In genomic region chr15:83011271-83012037, GRCh38 we compare ENCODE assay signal across 8 cellular contexts. TPM values are rescaled to one million over a fixed set of nuclear protein-coding genes. Genes with fewer than 3 reads are reported as not detected.
A peak's percentile ranks its signal among the peaks of the same experiment; 100 is the strongest.
DNase-seq lines count a peak whose midpoint lies in the region; TF ChIP-seq lines count a peak whose summit lies in the region.

TSS of gene C15orf40 (minus strand) at chr15:83011639. CDS start at chr15:83011607, 32 bp downstream.

- TF ChIP-seq EP300 in neural cell (conservative IDR thresholded peaks at IDR 0.05; ENCODE audit: poor library complexity, severe bottlenecking) (no peak), stomach (IDR thresholded peaks at IDR 0.05) (no peak)

- peaks cover 5 to 10% of the 10 kb centered on the region in 2 experiments; a peak in 3 of 5 replicates for H3K9me3 Mint-ChIP-seq in H9

- H3K4me3 ChIP-seq in Loucy (ENCODE audit: low read length, poor library complexity, severe bottlenecking): peak within 1 kb of the TSS; percentile 75
- peak within 1 kb of the TSS; percentile 100 for H3K4me3 ChIP-seq in fibroblast of villous mesenchyme (ENCODE audit: low read depth, low read length)
- peak within 1 kb of the TSS; percentile 92 for H3K4me3 ChIP-seq in neural cell (ENCODE audit: low read length)
- H3K4me3 ChIP-seq in stomach: peak within 1 kb of the TSS; percentile 82 to 100 (median 96)

- peak within 1 kb of the TSS; percentile 93 to 100 for H3K4me3 Mint-ChIP-seq in H9

- H3K4me1 ChIP-seq in H9 (ENCODE audit: insufficient read depth, low read length): no peaks in the 10 kb centered on the region
- H3K4me1 ChIP-seq in Loucy (ENCODE audit: insufficient read depth, low read length, poor library complexity, severe bottlenecking): peaks cover 38% of the 10 kb centered on the region
- H3K4me1 ChIP-seq in stomach: peaks cover 20 to 48% (median 34%) of the 10 kb centered on the region in 4 donors

- H2BK5ac ChIP-seq in H9 (ENCODE audit: insufficient read length, low read length): no peak within 1 kb of the TSS

- DNase-seq in GF-D8 (lab: John Stamatoyannopoulos, UW): peak; percentile 65
- peak; percentile 94 for DNase-seq in H9
- peak; percentile 85 to 90 for DNase-seq in SHP77 (lab: John Stamatoyannopoulos, UW)
- DNase-seq in activated gamma-delta T cell (lab: John Stamatoyannopoulos, UW): peak; percentile 82
- peak; percentile 90 for DNase-seq in fibroblast of villous mesenchyme (ENCODE audit: low read depth)
- peak; percentile 93 for DNase-seq in stomach

- H3K4me2 ChIP-seq in H9 (ENCODE audit: insufficient read depth, insufficient read length, low read length) (peak within 1 kb of the TSS; percentile 57), Loucy (ENCODE audit: low read depth, low read length, poor library complexity, severe bottlenecking) (peak within 1 kb of the TSS; percentile 97), neural cell (ENCODE audit: low read length) (peak within 1 kb of the TSS; percentile 79)

- H4K8ac ChIP-seq in H9 (replicated peaks; ENCODE audit: insufficient read length, low read depth, low read length): no peak within 1 kb of the TSS

- H3K27ac Mint-ChIP-seq in H9: peak within 1 kb of the TSS; percentile 72 to 92 (median 90)

- H3K23me2 ChIP-seq in H9 (ENCODE audit: insufficient read length, low read depth, low read length, poor library complexity, severe bottlenecking): peaks cover 5% of the 10 kb centered on the region

- peaks cover 6% of the 10 kb centered on the region; the same call in 1 of the 2 replicates for H3K36me3 ChIP-seq in Loucy (ENCODE audit: insufficient read depth, low read length)
- no peaks in the 10 kb centered on the region for H3K36me3 ChIP-seq in neural cell (ENCODE audit: insufficient read depth, low read length)
- peaks cover 24 to 44% (median 38%) of the 10 kb centered on the region in 4 donors for H3K36me3 ChIP-seq in stomach

- H2BK120ac ChIP-seq in H9 (ENCODE audit: low read depth, low read length, poor library complexity, severe bottlenecking): no peak within 1 kb of the TSS

- H3K4me1 Mint-ChIP-seq in H9: peaks cover 30 to 35% of the 10 kb centered on the region in 2 experiments

- peak within 1 kb of the TSS; percentile 31 for H4K5ac ChIP-seq in H9 (ENCODE audit: insufficient read length, low read depth, low read length)

- TF ChIP-seq POLR2A in stomach (IDR thresholded peaks at IDR 0.05): peak in 1 of 4 donors; percentile 53

- TF ChIP-seq CTCF in H9 (conservative IDR thresholded peaks at IDR 0.05) (peak; percentile 61; the same call in 2 of the 3 replicates), Loucy (conservative IDR thresholded peaks at IDR 0.05; ENCODE audit: low read length) (peak; percentile 66), fibroblast of villous mesenchyme (IDR thresholded peaks at IDR 0.05; ENCODE audit: insufficient read depth, low read depth, low read length) (peak; percentile 41), neural cell (IDR thresholded peaks at IDR 0.05; ENCODE audit: poor library complexity, severe bottlenecking) (peak; percentile 83), stomach (IDR thresholded peaks at IDR 0.05) (peak in 5 of 7 experiments; percentile 47 to 80 (median 61))

- H3K27me3 Mint-ChIP-seq in H9 (ENCODE audit: low read depth): peaks cover 3% of the 10 kb centered on the region; the same call in 1 of the 2 replicates

- H3T11ph ChIP-seq in H9 (ENCODE audit: low read length): no peak within 1 kb of the TSS

- no peak within 1 kb of the TSS for H3K27ac ChIP-seq in H9 (ENCODE audit: insufficient read length, low read depth, low read length)
- H3K27ac ChIP-seq in neural cell (ENCODE audit: low read length): peak within 1 kb of the TSS; percentile 93
- H3K27ac ChIP-seq in stomach: peak within 1 kb of the TSS; percentile 84 to 96 (median 89)

- H3K9me2 ChIP-seq in Loucy (replicated peaks; ENCODE audit: low read depth, low read length) (no peaks in the 10 kb centered on the region), neural cell (ENCODE audit: insufficient read depth, low read length) (no peaks in the 10 kb centered on the region)

- intact Hi-C loops in stomach (cut with DNase I; ENCODE audit: low total_unique reads): no loop called here

- H3F3A ChIP-seq in Loucy (ENCODE audit: low read depth) (no peaks in the 10 kb centered on the region), neural cell (ENCODE audit: insufficient read depth, low read length, poor library complexity, severe bottlenecking) (peaks cover 4% of the 10 kb centered on the region)

- H2AFZ ChIP-seq in H9 (ENCODE audit: low read length): no peak within 1 kb of the TSS
- peak within 1 kb of the TSS; percentile 70 for H2AFZ ChIP-seq in Loucy (ENCODE audit: low read length)
- H2AFZ ChIP-seq in neural cell (ENCODE audit: low read depth, low read length): peak within 1 kb of the TSS; percentile 90

- H2BK15ac ChIP-seq in H9 (ENCODE audit: low read depth, low read length): no peak within 1 kb of the TSS

- H3K9ac ChIP-seq in H9 (ENCODE audit: extremely low read depth, insufficient read length, low read length): peak within 1 kb of the TSS; percentile 56
- H3K9ac ChIP-seq in Loucy (ENCODE audit: low read depth, low read length, poor library complexity, severe bottlenecking): peak within 1 kb of the TSS; percentile 88
- H3K9ac ChIP-seq in neural cell (ENCODE audit: low read length): peak within 1 kb of the TSS; percentile 96

- H2AK5ac ChIP-seq in H9 (ENCODE audit: insufficient read length, low read length): peak within 1 kb of the TSS; percentile 4

- no peak within 1 kb of the TSS for H2BK20ac ChIP-seq in H9 (ENCODE audit: low read depth, low read length, poor library complexity, severe bottlenecking)

- no peak within 1 kb of the TSS for H3K4ac ChIP-seq in H9 (ENCODE audit: low read depth, low read length)

- H4K91ac ChIP-seq in H9 (ENCODE audit: insufficient read length, low read depth, low read length): no peak within 1 kb of the TSS

- peak within 1 kb of the TSS; percentile 78 for H3K14ac ChIP-seq in H9 (ENCODE audit: insufficient read depth, low read length)

- no peak within 1 kb of the TSS for H3K23ac ChIP-seq in H9 (ENCODE audit: insufficient read length, low read depth, low read length)

- H3K9me3 ChIP-seq in H9 (ENCODE audit: control insufficient read depth, low read depth, low read length) (no peaks in the 10 kb centered on the region), Loucy (ENCODE audit: insufficient read depth, low read depth, low read length) (no peaks in the 10 kb centered on the region), neural cell (ENCODE audit: low read length) (no peaks in the 10 kb centered on the region), stomach (no peaks in the 10 kb centered on the region)

- H4K20me1 ChIP-seq in H9 (ENCODE audit: control insufficient read depth, insufficient read depth, insufficient read length): no peaks in the 10 kb centered on the region
- peaks cover 16% of the 10 kb centered on the region for H4K20me1 ChIP-seq in Loucy (ENCODE audit: insufficient read depth, low read length, poor library complexity, severe bottlenecking)
- H4K20me1 ChIP-seq in neural cell (ENCODE audit: insufficient read depth): no peaks in the 10 kb centered on the region

- no peaks in the 10 kb centered on the region; the same call in 1 of the 2 replicates for H3K79me2 ChIP-seq in H9 (ENCODE audit: insufficient read depth, low read length)
- peaks cover 43% of the 10 kb centered on the region for H3K79me2 ChIP-seq in Loucy (ENCODE audit: insufficient read depth, low read length)
- peaks cover 17% of the 10 kb centered on the region for H3K79me2 ChIP-seq in neural cell (replicated peaks; ENCODE audit: insufficient read depth, low read length)

- no peak within 1 kb of the TSS for H3K56ac ChIP-seq in H9 (ENCODE audit: insufficient read length, low read depth, low read length)

- H2BK12ac ChIP-seq in H9 (ENCODE audit: insufficient read length, low read depth, low read length): no peak within 1 kb of the TSS

- peak; percentile 49 for TF ChIP-seq RAD21 in neural cell (conservative IDR thresholded peaks at IDR 0.05)

- no peaks in the 10 kb centered on the region for H3K79me1 ChIP-seq in H9 (ENCODE audit: insufficient read depth, low read depth, low read length, poor library complexity, severe bottlenecking)

- H3K36me3 Mint-ChIP-seq in H9 (ENCODE audit: insufficient read depth in 1 of 3, low read depth in 3 of 3): peaks cover 16 to 33% (median 25%) of the 10 kb centered on the region in 3 experiments

- no CpG with 5 or more reads among the region's 61 CpGs for WGBS in H9 (ENCODE audit: extremely low coverage, insufficient read length, low lambda C conversion rate)
- 0 to 1% (median 1%) methylated on average over 14 to 61 of the region's 61 CpGs for WGBS in stomach, 5 donors

- H3K27me3 ChIP-seq in H9 (ENCODE audit: insufficient read depth, low read length) (no peaks in the 10 kb centered on the region), Loucy (ENCODE audit: insufficient read depth, low read length, poor library complexity, severe bottlenecking) (no peaks in the 10 kb centered on the region), neural cell (ENCODE audit: insufficient read depth, low read depth, low read length) (no peaks in the 10 kb centered on the region), stomach (no peaks in the 10 kb centered on the region)

- H3K18ac ChIP-seq in H9 (ENCODE audit: insufficient read length, low read depth, low read length): peak within 1 kb of the TSS; percentile 88

TF ChIP-seq in neural cell, 6 proteins besides CTCF, POLR2A, EP300 and RAD21 (continues in another document):
- TF ChIP-seq TAF1 (IDR thresholded peaks at IDR 0.05; ENCODE audit: low read depth): peak; percentile 63
- TF ChIP-seq SMC3 (conservative IDR thresholded peaks at IDR 0.05; ENCODE audit: poor library complexity): peak; percentile 6

RNA-seq across cellular contexts. Expression of gene C15orf40, which starts in this region (rescaled TPM):
- 9.2 and 11.5 TPM in 2 replicates for total RNA-seq in H9 (2021)
- total RNA-seq in fibroblast of villous mesenchyme: 8.7 and 9.1 TPM in 2 replicates
- 17.2 and 23.4 TPM in 2 replicates for polyA plus RNA-seq in neural cell
- polyA minus RNA-seq in neural cell: 13.8 and 21.9 TPM in 2 replicates
- 10 to 100 TPM in 3 of 5 donors, 1 to 10 TPM in 2; 2.3 to 17.0 (median 11.9) TPM for total RNA-seq in stomach
- 10 to 100 TPM; 20.0 to 40.9 (median 20.1) TPM for polyA plus RNA-seq in stomach
